ENCODE assay signal across 21 cellular contexts in the genomic region with DNA sequence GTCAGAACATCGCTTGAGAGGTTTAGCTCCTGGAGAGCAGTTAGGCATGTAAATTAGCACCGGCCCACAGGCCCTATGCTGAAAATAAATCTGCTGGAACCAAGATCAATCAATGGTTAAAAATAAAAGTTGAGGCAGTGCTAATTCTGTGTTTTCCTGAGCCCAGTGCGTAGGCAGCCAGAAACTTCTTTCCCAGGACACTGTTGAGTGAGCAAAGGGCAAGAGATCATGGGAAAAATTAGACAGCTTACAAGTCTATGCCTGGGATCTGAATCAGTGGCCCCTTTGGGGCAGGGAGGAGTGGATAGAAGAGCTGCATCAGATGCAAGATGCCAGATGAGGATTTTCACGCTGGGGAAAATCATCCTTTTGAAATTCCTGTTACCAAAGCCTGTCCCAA.
"Had no signal": no experiment of that assay in that cellular context is flagged by ENCODE, and none has a peak within 500 bp of the region (broad histone marks: within the 10 kb centered on the region; RNA-seq: fewer than 3 reads in every experiment).

No MANE protein-coding gene starts in this region.

- H3K9me3 Mint-ChIP-seq: activated naive CD4-positive, alpha-beta T cell treated with anti-CD3 and anti-CD28 coated beads, Interleukin-2, amount 50 U/mL, for 24 hours; stimulated activated naive CD8-positive, alpha-beta T cell treated with anti-CD3 and anti-CD28 coated beads, Interleukin-15, Interleukin-2, amounts not matched to agents 100 ng/mL and 50 ng/mL, for 24 hours; T-helper 2 cell treated with Interferon-gamma antibody and Interleukin-4, amounts not matched to agents 5 μg/mL and 100 μg/mL, for 36 hours had no signal

- H3K27ac ChIP-seq: brain microvascular endothelial cell, colonic mucosa, epithelial cell of prostate, SK-N-MC, tibial artery had no signal

- H3K27me3 Mint-ChIP-seq: stimulated activated naive CD8-positive, alpha-beta T cell treated with anti-CD3 and anti-CD28 coated beads, Interleukin-15, Interleukin-2, amounts not matched to agents 100 ng/mL and 50 ng/mL, for 24 hours had no signal

- H3K36me3 ChIP-seq: brain microvascular endothelial cell, colonic mucosa, tibial artery had no signal

- H3K4me1 ChIP-seq: colonic mucosa, tibial artery had no signal

- DNase-seq: activated CD4-positive, alpha-beta T cell treated with anti-CD3 and anti-CD28 coated beads for 1 hour; activated CD4-positive, alpha-beta T cell treated with anti-CD3 and anti-CD28 coated beads, Interleukin-2, amount 50 U/mL, for 1 hour; activated CD8-positive, alpha-beta T cell treated with anti-CD3 and anti-CD28 coated beads, Interleukin-2, amount 10 ng/mL, durations not matched to agents 7 days and 5 days; activated gamma-delta T cell treated with Interleukin-2 at 50 U/mL for 16 hours; anterior cingulate cortex; brain microvascular endothelial cell; central memory CD4-positive, alpha-beta T cell; colonic mucosa; dorsolateral prefrontal cortex; foreskin fibroblast; kidney; naive B cell; stimulated activated CD4-positive, alpha-beta T cell treated with anti-CD3 and anti-CD28 coated beads, Interleukin-1b, Interleukin-23, amount 100 ng/mL, for 48 hours; tibial artery had no signal

- ATAC-seq: activated CD8-positive, alpha-beta T cell treated with anti-CD3 and anti-CD28 coated beads, Interleukin-2, amount 10 ng/mL, durations not matched to agents 7 days and 5 days had no signal

- H3K4me1 Mint-ChIP-seq: activated naive CD4-positive, alpha-beta T cell treated with anti-CD3 and anti-CD28 coated beads, Interleukin-2, amount 50 U/mL, for 24 hours; naive B cell had no signal

- H3K9me3 ChIP-seq: colonic mucosa, tibial artery had no signal

- H3K36me3 Mint-ChIP-seq: activated naive CD4-positive, alpha-beta T cell treated with anti-CD3 and anti-CD28 coated beads, Interleukin-2, amount 50 U/mL, for 24 hours; naive B cell had no signal

- H3K27ac Mint-ChIP-seq: activated CD8-positive, alpha-beta T cell treated with anti-CD3 and anti-CD28 coated beads, Interleukin-2, amount 10 ng/mL, durations not matched to agents 7 days and 5 days; activated naive CD4-positive, alpha-beta T cell treated with anti-CD3 and anti-CD28 coated beads, Interleukin-2, amount 50 U/mL, for 24 hours; naive B cell; stimulated activated naive CD8-positive, alpha-beta T cell treated with anti-CD3 and anti-CD28 coated beads, Interleukin-15, Interleukin-2, amounts not matched to agents 100 ng/mL and 50 ng/mL, for 24 hours; T-helper 2 cell treated with Interferon-gamma antibody and Interleukin-4, amounts not matched to agents 5 μg/mL and 100 μg/mL, for 36 hours had no signal

- H3K4me3 Mint-ChIP-seq: activated CD8-positive, alpha-beta T cell treated with anti-CD3 and anti-CD28 coated beads, Interleukin-2, amount 10 ng/mL, durations not matched to agents 7 days and 5 days; activated naive CD4-positive, alpha-beta T cell treated with anti-CD3 and anti-CD28 coated beads, Interleukin-2, amount 50 U/mL, for 24 hours; naive B cell; stimulated activated naive CD8-positive, alpha-beta T cell treated with anti-CD3 and anti-CD28 coated beads, Interleukin-15, Interleukin-2, amounts not matched to agents 100 ng/mL and 50 ng/mL, for 24 hours; T-helper 2 cell treated with Interferon-gamma antibody and Interleukin-4, amounts not matched to agents 5 μg/mL and 100 μg/mL, for 36 hours had no signal

- H3K4me3 ChIP-seq: colonic mucosa, dorsolateral prefrontal cortex, lung, SK-N-MC, skin epidermis, tibial artery had no signal

- H3K27me3 ChIP-seq: brain microvascular endothelial cell, colonic mucosa had no signal
